In genomic region chr6:28597924-28598323, GRCh38 we compare ENCODE assay signal across 9 cellular contexts.
DNase-seq lines count a peak whose midpoint lies in the region; ATAC-seq and TF ChIP-seq lines count a peak whose summit lies in the region.
"Had no signal": no experiment of that assay in that cellular context is flagged by ENCODE, and none has a peak within 500 bp of the region (broad histone marks: within the 10 kb centered on the region; RNA-seq: fewer than 3 reads in every experiment).

No MANE protein-coding gene starts in this region.

- peaks cover 43% of the 10 kb centered on the region for H3K27me3 Mint-ChIP-seq in T-helper 2 cell treated with Interferon-gamma antibody and Interleukin-4, amounts not matched to agents 5 μg/mL and 100 μg/mL, for 36 hours (ENCODE audit: low read depth)
- no peaks in the 10 kb centered on the region for H3K27me3 Mint-ChIP-seq in chondrocyte (ENCODE audit: low read depth)

- no peaks in the 10 kb centered on the region for H3K36me3 ChIP-seq in effector memory CD4-positive, alpha-beta T cell (ENCODE audit: control insufficient read depth, insufficient read depth, low read length)

- H3K4me3 Mint-ChIP-seq in T-helper 2 cell treated with Interferon-gamma antibody and Interleukin-4, amounts not matched to agents 5 μg/mL and 100 μg/mL, for 36 hours = peak overlapping the region; percentile 60
- H3K4me3 Mint-ChIP-seq in chondrocyte (ENCODE audit: unreplicated experiment) = peak overlapping the region; percentile 75

- peaks cover 8% of the 10 kb centered on the region for H3K4me1 Mint-ChIP-seq in T-helper 2 cell treated with Interferon-gamma antibody and Interleukin-4, amounts not matched to agents 5 μg/mL and 100 μg/mL, for 36 hours (ENCODE audit: low read depth)
- peaks cover 10% of the 10 kb centered on the region for H3K4me1 Mint-ChIP-seq in chondrocyte (ENCODE audit: low read depth)

- H3K27ac ChIP-seq in effector memory CD4-positive, alpha-beta T cell (ENCODE audit: insufficient read depth, low read length, poor library complexity, severe bottlenecking) = no peak overlapping the region

- TF ChIP-seq CTCF in chondrocyte (IDR thresholded peaks at IDR 0.05) = no peak
- no peak for TF ChIP-seq CTCF in retinal pigment epithelial cell (conservative IDR thresholded peaks at IDR 0.05; ENCODE audit: low read depth, low read length)

- H3K27ac Mint-ChIP-seq in T-helper 2 cell treated with Interferon-gamma antibody and Interleukin-4, amounts not matched to agents 5 μg/mL and 100 μg/mL, for 36 hours = no peak overlapping the region
- H3K27ac Mint-ChIP-seq in chondrocyte (ENCODE audit: unreplicated experiment) = peak overlapping the region; percentile 83
- H3K27ac Mint-ChIP-seq: T-helper 1 cell treated with Interleukin-12 subunit alpha and Interleukin-12 subunit beta and Interleukin-4 antibody, amounts not matched to agents 30 μg/mL and 1 μg/mL, for 36 hours had no signal

- H3K36me3 Mint-ChIP-seq in T-helper 2 cell treated with Interferon-gamma antibody and Interleukin-4, amounts not matched to agents 5 μg/mL and 100 μg/mL, for 36 hours (ENCODE audit: low read depth) = no peaks in the 10 kb centered on the region
- no peaks in the 10 kb centered on the region for H3K36me3 Mint-ChIP-seq in chondrocyte (ENCODE audit: low read depth)

- no peaks in the 10 kb centered on the region for H3K27me3 ChIP-seq in effector memory CD4-positive, alpha-beta T cell (replicated peaks; ENCODE audit: control insufficient read depth, insufficient read depth, low read length, poor library complexity, severe bottlenecking)

- no peaks in the 10 kb centered on the region for H3K9me3 ChIP-seq in effector memory CD4-positive, alpha-beta T cell (ENCODE audit: control insufficient read depth, low read length)

- no peaks in the 10 kb centered on the region for H3K9me3 Mint-ChIP-seq in T-helper 2 cell treated with Interferon-gamma antibody and Interleukin-4, amounts not matched to agents 5 μg/mL and 100 μg/mL, for 36 hours
- no peaks in the 10 kb centered on the region for H3K9me3 Mint-ChIP-seq in chondrocyte (ENCODE audit: low read depth)
- H3K9me3 Mint-ChIP-seq: T-helper 1 cell treated with Interleukin-12 subunit alpha and Interleukin-12 subunit beta and Interleukin-4 antibody, amounts not matched to agents 30 μg/mL and 1 μg/mL, for 36 hours had no signal

- ATAC-seq in HG03469 (IDR thresholded peaks at IDR 0.05; ENCODE audit: unreplicated experiment) = no peak

- H3K4me3 ChIP-seq in retinal pigment epithelial cell (ENCODE audit: low read length) = peak overlapping the region; percentile 54
- no peak overlapping the region for H3K4me3 ChIP-seq in effector memory CD4-positive, alpha-beta T cell (ENCODE audit: insufficient read depth, low read depth, low read length, poor library complexity, severe bottlenecking)

- no peaks in the 10 kb centered on the region for H3K4me1 ChIP-seq in effector memory CD4-positive, alpha-beta T cell (ENCODE audit: control insufficient read depth, insufficient read depth, low read length, poor library complexity, severe bottlenecking)

- DNase-seq in T-helper 2 cell treated with Interferon-gamma antibody and Interleukin-4, amounts not matched to agents 5 μg/mL and 100 μg/mL, for 36 hours (ENCODE audit: low spot score) = no peak
- DNase-seq in T-helper 2 cell = no peak
- peak; percentile 71 for DNase-seq in NCI-H748 treated with DMSO at 0.1 percent for 48 hours (lab: John Stamatoyannopoulos, UW)
- DNase-seq in chondrocyte (ENCODE audit: low spot score) = no peak
- DNase-seq in retinal pigment epithelial cell (ENCODE audit: low read depth) = no peak
- DNase-seq in effector memory CD4-positive, alpha-beta T cell = no peak
- DNase-seq in DMS79 (lab: John Stamatoyannopoulos, UW) = no peak
